ENCODE assay signal across 12 cellular contexts in genomic region chr11:16081756-16082531, GRCh38.
A peak's percentile ranks its signal among the peaks of the same experiment; 100 is the strongest.
DNase-seq lines count a peak whose midpoint lies in the region; ATAC-seq and TF ChIP-seq lines count a peak whose summit lies in the region.
"Had no signal": no experiment of that assay in that cellular context is flagged by ENCODE, and none has a peak within 500 bp of the region (broad histone marks: within the 10 kb centered on the region; RNA-seq: fewer than 3 reads in every experiment).

No MANE protein-coding gene starts in this region.

- no peaks in the 10 kb centered on the region for H3K4me1 ChIP-seq in Caco-2

- no peaks in the 10 kb centered on the region for H3K9me3 ChIP-seq in Caco-2
- H3K9me3 ChIP-seq: stomach, vagina had no signal

- intact Hi-C loops in Caco-2 (cut with micrococcal nuclease; ENCODE audit: unreplicated experiment): no loop called here

- no peak overlapping the region for H3K4me3 Mint-ChIP-seq in nephron progenitor cell
- H3K4me3 Mint-ChIP-seq in Caco-2 (ENCODE audit: unreplicated experiment): no peak overlapping the region
- H3K4me3 Mint-ChIP-seq: activated T-cell treated with anti-CD3 and anti-CD28 coated beads, Interleukin-2, amount 50 U/mL, for 72 hours had no signal

- H3K9me3 Mint-ChIP-seq in nephron progenitor cell (peaks cover 9% of the 10 kb centered on the region), Caco-2 (ENCODE audit: unreplicated experiment) (peaks cover under 1% of the 10 kb centered on the region)

- TF ChIP-seq CTCF in nephron progenitor cell (IDR thresholded peaks at IDR 0.05) (no peak), Caco-2 (IDR thresholded peaks at IDR 0.05; ENCODE audit: insufficient read depth in 1 of 2, low read depth in 1 of 2, low read length in 1 of 2, severe bottlenecking in 1 of 2, unreplicated experiment in 1 of 2) (no peak)

- no peaks in the 10 kb centered on the region for H3K27me3 Mint-ChIP-seq in nephron progenitor cell (ENCODE audit: low read depth, poor library complexity)
- H3K27me3 Mint-ChIP-seq in Caco-2 (ENCODE audit: insufficient read depth, unreplicated experiment): no peaks in the 10 kb centered on the region

- no peaks in the 10 kb centered on the region for H3K27me3 ChIP-seq in Caco-2 (replicated peaks; ENCODE audit: control insufficient read depth, insufficient read depth, low read length)
- H3K27me3 ChIP-seq: BLaER1 treated with 17β-estradiol and CSF1 and Interleukin-3, amounts not matched to agents 10 nM and 100 nM; stomach; vagina had no signal

- in situ Hi-C loops in SK-MEL-5 (cut with HindIII; ENCODE audit: low pct_unique_long_range_greater_than_20kb, low sequenced_read_pairs): no loop called here

- POLR2A ChIA-PET in Caco-2 (lab: Charles Lee): no interaction called here

- no peak overlapping the region for H3K4me3 ChIP-seq in Caco-2 (ENCODE audit: low read depth, low read length)
- H3K4me3 ChIP-seq: BLaER1 treated with 17β-estradiol and CSF1 and Interleukin-3, amounts not matched to agents 10 nM and 100 nM; stomach; vagina had no signal

- DNase-seq in DMS 273 (lab: John Stamatoyannopoulos, UW; ENCODE audit: unreplicated experiment) (peak; percentile 66), NCI-H1105 treated with DMSO at 0.1 percent for 48 hours (lab: John Stamatoyannopoulos, UW) (peak; percentile 89), SK-MEL-5 (ENCODE audit: low read depth, low spot score) (peak; percentile 95), nephron progenitor cell (no peak), Caco-2 (no peak)
- DNase-seq: activated T-cell treated with anti-CD3 and anti-CD28 coated beads, Interleukin-2, amount 50 U/mL, for 72 hours; SIG-M5; stomach had no signal

- H3K27ac Mint-ChIP-seq in nephron progenitor cell (peak overlapping the region; percentile 84), Caco-2 (ENCODE audit: unreplicated experiment) (no peak overlapping the region)
- H3K27ac Mint-ChIP-seq: activated T-cell treated with anti-CD3 and anti-CD28 coated beads, Interleukin-2, amount 50 U/mL, for 72 hours had no signal

- no peaks in the 10 kb centered on the region for H3K36me3 ChIP-seq in Caco-2 (ENCODE audit: control insufficient read depth, insufficient read depth, low read length)
- H3K36me3 ChIP-seq: BLaER1 treated with 17β-estradiol and CSF1 and Interleukin-3, amounts not matched to agents 10 nM and 100 nM; stomach; vagina had no signal

- BruUV-seq in Caco-2 (replicated peaks; lab: Mats Ljungman, UMichigan): no TSS peak

- H3K36me3 Mint-ChIP-seq in nephron progenitor cell (ENCODE audit: low read depth): peaks cover 9% of the 10 kb centered on the region
- no peaks in the 10 kb centered on the region for H3K36me3 Mint-ChIP-seq in Caco-2 (ENCODE audit: insufficient read depth, unreplicated experiment)

- CTCF ChIA-PET in Caco-2 (lab: Charles Lee): no interaction called here

- no peak for ATAC-seq in HG03159 (IDR thresholded peaks at IDR 0.05; ENCODE audit: unreplicated experiment)
- ATAC-seq in HG03439 (IDR thresholded peaks at IDR 0.05; ENCODE audit: unreplicated experiment): no peak
- ATAC-seq: activated T-cell treated with anti-CD3 and anti-CD28 coated beads, Interleukin-2, amount 50 U/mL, for 72 hours had no signal

- peaks cover 22% of the 10 kb centered on the region for H3K4me1 Mint-ChIP-seq in nephron progenitor cell
- peaks cover 10% of the 10 kb centered on the region for H3K4me1 Mint-ChIP-seq in Caco-2 (ENCODE audit: low read depth, unreplicated experiment)

Comparison
In these comparisons a context has a peak if more than half of its experiments do, and no peak if none do; other contexts are left out.
1. DNase-seq: peak in DMS 273 (single experiment), NCI-H1105 treated with DMSO at 0.1 percent for 48 hours (single experiment) and SK-MEL-5 (single experiment); none in nephron progenitor cell (single experiment) and Caco-2 (0 of 2).